Comparison of ENCODE assay signal across 11 cellular contexts in genomic region chr22:20953668-20954500, GRCh38. TPM values are rescaled to one million over a fixed set of nuclear protein-coding genes. Genes with fewer than 3 reads are reported as not detected.
A peak's percentile ranks its signal among the peaks of the same experiment; 100 is the strongest.
DNase-seq lines count a peak whose midpoint lies in the region; ATAC-seq and TF ChIP-seq lines count a peak whose summit lies in the region.
"Had no signal": no experiment of that assay in that cellular context is flagged by ENCODE, and none has a peak within 500 bp of the region (broad histone marks: within the 10 kb centered on the region; RNA-seq: fewer than 3 reads in every experiment).

No MANE protein-coding gene starts in this region.

- H3K4me1 ChIP-seq in GM23248 (ENCODE audit: insufficient read depth) (0 out of 2 replicates have a peak, but pooled peaks cover 15% of the 10 kb centered on the region), sigmoid colon (peaks cover 0 to 17% (median 11%) of the 10 kb centered on the region in 4 donors), PC-3 (ENCODE audit: insufficient read depth, low read length) (peaks cover 19% of the 10 kb centered on the region)

- H3K9me3 ChIP-seq in GM23248 (ENCODE audit: low read depth) (no peaks in the 10 kb centered on the region), SK-N-MC (ENCODE audit: low read depth, low read length) (no peaks in the 10 kb centered on the region), sigmoid colon (no peaks in the 10 kb centered on the region), PC-3 (ENCODE audit: low read length) (no peaks in the 10 kb centered on the region)

- no peak for TF ChIP-seq POLR2A in sigmoid colon (IDR thresholded peaks at IDR 0.05)

- POLR2A ChIA-PET in PC-3 (lab: Charles Lee; ENCODE audit: unreplicated experiment) = no interaction called here

- H3K79me2 ChIP-seq in GM23248 (ENCODE audit: insufficient read depth) (peaks cover 62% of the 10 kb centered on the region), PC-3 (ENCODE audit: low read length) (peaks cover 64% of the 10 kb centered on the region)

- WGBS in GM23248 (ENCODE audit: low coverage in 1 of 2, low lambda C conversion rate in 2 of 2, missing lambda C conversion rate in 2 of 2), 2 experiments = 85 to 86% methylated on average over 8 of the region's 8 CpGs
- 39 to 78% methylated on average over 8 of the region's 8 CpGs for WGBS in sigmoid colon, 2 donors

- intact Hi-C loops in sigmoid colon (cut with DNase I) = no loop called here
- intact Hi-C loops in PC-3 (cut with micrococcal nuclease) = loop anchor here (5.0 kb wide), 1 partner anchor 67 kb away; no protein-coding TSS in a partner anchor

- peak overlapping the region; percentile 35 for H3K27ac ChIP-seq in GM23248
- H3K27ac ChIP-seq in SK-N-MC = peak overlapping the region; percentile 74
- H3K27ac ChIP-seq in sigmoid colon = no peak overlapping the region
- H3K27ac ChIP-seq in PC-3 (ENCODE audit: low read length) = no peak overlapping the region

- H3F3A ChIP-seq in GM23248 (ENCODE audit: insufficient read depth) (0 out of 2 replicates have a peak, but pooled peaks cover 7% of the 10 kb centered on the region), PC-3 (ENCODE audit: low read length, unreplicated experiment) (peaks cover 4% of the 10 kb centered on the region)

- H3K36me3 ChIP-seq in GM23248 (ENCODE audit: low read depth) = peaks cover 31% of the 10 kb centered on the region
- peaks cover 51% of the 10 kb centered on the region for H3K36me3 ChIP-seq in SK-N-MC (ENCODE audit: insufficient read depth, low read length)
- peaks cover 0 to 48% (median 19%) of the 10 kb centered on the region in 4 donors for H3K36me3 ChIP-seq in sigmoid colon
- peaks cover 39% of the 10 kb centered on the region; the same call in 1 of the 2 replicates for H3K36me3 ChIP-seq in PC-3 (ENCODE audit: low read depth, low read length)

- no peak for TF ChIP-seq CTCF in fibroblast of pulmonary artery (IDR thresholded peaks at IDR 0.05; ENCODE audit: low read length, missing control alignments)
- TF ChIP-seq CTCF in sigmoid colon (IDR thresholded peaks at IDR 0.05) = no peak
- no peak for TF ChIP-seq CTCF in PC-3 (conservative IDR thresholded peaks at IDR 0.05; ENCODE audit: low read depth, low read length)

- no peak for TF ChIP-seq EP300 in sigmoid colon (IDR thresholded peaks at IDR 0.05)

- in situ Hi-C loops in GM23248 (cut with MboI) = no loop called here

- CTCF ChIA-PET in PC-3 (lab: Charles Lee) = no interaction called here

- peaks cover 10% of the 10 kb centered on the region; the same call in 1 of the 2 replicates for H4K20me1 ChIP-seq in GM23248 (ENCODE audit: insufficient read depth)
- H4K20me1 ChIP-seq in PC-3 (ENCODE audit: low read length) = peaks cover 9% of the 10 kb centered on the region

- H3K9me2 ChIP-seq in GM23248 (ENCODE audit: insufficient read depth) (no peaks in the 10 kb centered on the region), PC-3 (replicated peaks; ENCODE audit: low read length) (no peaks in the 10 kb centered on the region)

- no peak overlapping the region for H2AFZ ChIP-seq in GM23248
- no peak overlapping the region for H2AFZ ChIP-seq in PC-3 (ENCODE audit: low read length)

- no peak overlapping the region for H3K4me3 ChIP-seq in GM23248
- H3K4me3 ChIP-seq in SK-N-MC = no peak overlapping the region
- H3K4me3 ChIP-seq in fibroblast of pulmonary artery (replicated peaks; ENCODE audit: low read depth, low read length) = no peak overlapping the region
- H3K4me3 ChIP-seq in sigmoid colon = no peak overlapping the region
- no peak overlapping the region for H3K4me3 ChIP-seq in PC-3 (ENCODE audit: low read length)

- DNase-seq in GM23248 = peak; percentile 64
- DNase-seq in SK-N-MC (ENCODE audit: low read depth, low spot score) = no peak
- peak; percentile 75 for DNase-seq in fibroblast of pulmonary artery (ENCODE audit: low read depth)
- peak; percentile 66 for DNase-seq in sigmoid colon
- DNase-seq in NCI-H1417 treated with DMSO at 0.1 percent for 48 hours (lab: John Stamatoyannopoulos, UW) = no peak
- DNase-seq in PC-3 = no peak
- DNase-seq: activated CD8-positive, alpha-beta memory T cell treated with anti-CD3 and anti-CD28 coated beads, Interleukin-2, amount 10 ng/mL, durations not matched to agents 7 days and 5 days; left ventricle myocardium superior; NCI-H1694 treated with DMSO at 0.1 percent for 48 hours had no signal

- ATAC-seq in PC-3 (no peak), GM21576 (IDR thresholded peaks at IDR 0.05; ENCODE audit: unreplicated experiment) (no peak), GM19467 (IDR thresholded peaks at IDR 0.05; ENCODE audit: unreplicated experiment) (no peak)
- ATAC-seq: activated CD8-positive, alpha-beta memory T cell treated with anti-CD3 and anti-CD28 coated beads, Interleukin-2, amount 10 ng/mL, durations not matched to agents 7 days and 5 days; left ventricle myocardium superior had no signal

- H3K27me3 ChIP-seq in GM23248 (replicated peaks; ENCODE audit: insufficient read depth) (no peaks in the 10 kb centered on the region), sigmoid colon (no peaks in the 10 kb centered on the region), PC-3 (ENCODE audit: low read length) (no peaks in the 10 kb centered on the region)

- H3K9ac ChIP-seq in GM23248 (no peak overlapping the region), SK-N-MC (ENCODE audit: insufficient read length) (peak overlapping the region; percentile 32), PC-3 (ENCODE audit: low read length) (no peak overlapping the region)

- no TSS peak for BruUV-seq in PC-3 (replicated peaks; lab: Mats Ljungman, UMichigan)

- no peak overlapping the region for H3K4me2 ChIP-seq in GM23248 (ENCODE audit: unreplicated experiment)
- H3K4me2 ChIP-seq in PC-3 (ENCODE audit: low read length) = no peak overlapping the region

RNA-seq across cellular contexts. Expression of gene AIFM3, which starts 13.2 kb away (rescaled TPM):
- total RNA-seq in GM23248 (2014; rRNA removed; shearing (Covaris generic)) = 0.65 TPM in 1 of 2 replicates, not detected in the other
- polyA plus RNA-seq in GM23248 (2016; fragmentation: Nextera tagmentation; extraction: Ambion mirVana) (0.16 TPM in 1 of 2 replicates, not detected in the other), sigmoid colon (100 to 1,000 TPM in 1 of 3 donors, 10 to 100 TPM in 2; 72.6 to 105 (median 91.3) TPM)
- total RNA-seq in sigmoid colon (1 to 10 TPM in 3 of 4 donors, under 1 TPM in 1; 0.66 to 1.9 (median 1.3) TPM), PC-3 (2014; rRNA removed) (0.98 and 1.5 TPM in 2 replicates)

RNA-seq across cellular contexts. Expression of gene LZTR1, which starts 28.2 kb away (rescaled TPM):
- 71.5 and 80.1 TPM in 2 replicates for total RNA-seq in GM23248 (2014; rRNA removed; shearing (Covaris generic))
- polyA plus RNA-seq in GM23248 (2016; fragmentation: Nextera tagmentation; extraction: Ambion mirVana) = 26.8 and 29.7 TPM in 2 replicates
- total RNA-seq in sigmoid colon = 10 to 100 TPM; 30.8 to 50.4 (median 35.8) TPM
- 10 to 100 TPM; 10.2 to 40.5 (median 12.5) TPM for polyA plus RNA-seq in sigmoid colon
- 41.0 and 49.3 TPM in 2 replicates for total RNA-seq in PC-3 (2014; rRNA removed)

RNA-seq across cellular contexts. Expression of gene CRKL, which starts 36.7 kb away (rescaled TPM):
- 39.8 and 42.5 TPM in 2 replicates for total RNA-seq in GM23248 (2014; rRNA removed; shearing (Covaris generic))
- 26.7 and 27.1 TPM in 2 replicates for polyA plus RNA-seq in GM23248 (2016; fragmentation: Nextera tagmentation; extraction: Ambion mirVana)
- total RNA-seq in sigmoid colon = 10 to 100 TPM; 35.6 to 37.1 (median 36.4) TPM
- polyA plus RNA-seq in sigmoid colon = 10 to 100 TPM; 16.8 to 25.0 (median 21.3) TPM
- total RNA-seq in PC-3 (2014; rRNA removed) = 35.4 and 36.2 TPM in 2 replicates

RNA-seq across cellular contexts. Expression of gene THAP7, which starts 48.0 kb away (rescaled TPM):
- 19.5 and 27.5 TPM in 2 replicates for total RNA-seq in GM23248 (2014; rRNA removed; shearing (Covaris generic))
- polyA plus RNA-seq in GM23248 (2016; fragmentation: Nextera tagmentation; extraction: Ambion mirVana) (32.5 and 34.0 TPM in 2 replicates), sigmoid colon (10 to 100 TPM; 19.9 to 32.0 (median 22.2) TPM)
- total RNA-seq in sigmoid colon (10 to 100 TPM; 39.2 to 59.4 (median 45.4) TPM), PC-3 (2014; rRNA removed) (43.0 and 44.3 TPM in 2 replicates)

Comparison
In these comparisons a context has a peak if more than half of its experiments do, and no peak if none do; other contexts are left out.
1. DNase-seq: peak in GM23248 (single experiment), fibroblast of pulmonary artery (single experiment) and sigmoid colon (single experiment); none in SK-N-MC (single experiment), NCI-H1417 treated with DMSO at 0.1 percent for 48 hours (single experiment) and PC-3 (single experiment).
2. H3K27ac ChIP-seq: peak in GM23248 (single experiment) and SK-N-MC (single experiment); none in sigmoid colon (0 of 4) and PC-3 (single experiment).